ENCODE assay signal across 8 cellular contexts in the genomic region with DNA sequence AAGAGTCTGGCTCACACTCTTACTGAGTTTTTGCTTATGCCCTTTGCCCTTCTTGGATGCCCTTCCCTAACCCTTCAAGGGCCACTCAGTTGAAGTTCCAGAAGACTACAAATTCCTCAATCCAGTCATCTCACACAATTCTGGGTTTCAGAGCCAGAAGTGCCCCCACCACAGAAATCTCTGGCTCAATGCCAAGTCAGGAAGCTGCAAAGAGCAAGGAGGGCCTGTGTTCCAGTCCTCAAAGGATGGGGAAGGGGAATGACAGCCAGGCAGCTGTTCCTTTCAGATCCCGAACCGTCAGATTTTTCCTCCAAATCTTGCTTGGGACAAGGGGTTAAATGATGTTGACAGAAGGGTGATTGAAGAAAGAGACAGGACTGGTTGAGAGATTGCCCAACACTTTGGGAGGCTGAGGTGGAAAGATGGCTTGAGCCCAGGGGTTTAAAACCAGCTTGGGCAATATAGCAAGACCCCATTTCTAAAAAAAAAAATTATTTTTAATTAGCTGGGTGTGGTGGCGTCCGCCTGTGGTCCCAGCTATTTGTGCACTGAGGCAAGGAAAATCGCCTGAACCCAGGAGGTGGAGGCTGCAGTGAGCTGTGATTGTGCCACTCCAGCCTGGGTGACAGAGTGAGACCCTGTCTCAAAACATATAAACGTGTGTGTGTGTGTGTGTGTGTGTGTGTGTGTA. TPM values are rescaled to one million over a fixed set of nuclear protein-coding genes. Genes with fewer than 3 reads are reported as not detected.
DNase-seq lines count a peak whose midpoint lies in the region; ATAC-seq and TF ChIP-seq lines count a peak whose summit lies in the region.

No MANE protein-coding gene starts in this region.

- H3K4me2 ChIP-seq in MM.1S (ENCODE audit: low read depth, low read length): peak overlapping the region; percentile 100; the same call in 1 of the 2 replicates

- H3K9me3 ChIP-seq in MM.1S (replicated peaks; ENCODE audit: insufficient read depth, low read length) (no peaks in the 10 kb centered on the region), prostate gland (no peaks in the 10 kb centered on the region)

- no peaks in the 10 kb centered on the region for H4K20me1 ChIP-seq in MM.1S (ENCODE audit: insufficient read depth, low read length)

- H3K4me1 ChIP-seq in MM.1S (ENCODE audit: low read length) (peaks cover 16% of the 10 kb centered on the region), prostate gland (replicated peaks) (peaks cover 6% of the 10 kb centered on the region)

- H3K9me3 Mint-ChIP-seq in progenitor cell of endocrine pancreas (ENCODE audit: low read depth): no peaks in the 10 kb centered on the region

- peak overlapping the region; percentile 97 for H2AFZ ChIP-seq in MM.1S (ENCODE audit: low read length)

- TF ChIP-seq CTCF in MM.1S (IDR thresholded peaks at IDR 0.05; ENCODE audit: low read length) (no peak), dorsolateral prefrontal cortex (IDR thresholded peaks at IDR 0.05 in 54 of 56, conservative IDR thresholded peaks at IDR 0.05 in 2 of 56; ENCODE audit: low read depth in 1 of 56, partially characterized antibody in 56 of 56) (no peak), progenitor cell of endocrine pancreas (IDR thresholded peaks at IDR 0.05; ENCODE audit: unreplicated experiment) (no peak), prostate gland (IDR thresholded peaks at IDR 0.05) (no peak)

- H3K27me3 ChIP-seq in MM.1S (replicated peaks; ENCODE audit: insufficient read depth, low read length) (no peaks in the 10 kb centered on the region), dorsolateral prefrontal cortex (no peaks in the 10 kb centered on the region), prostate gland (replicated peaks; ENCODE audit: insufficient read depth) (no peaks in the 10 kb centered on the region)

- intact Hi-C loops in dorsolateral prefrontal cortex (cut with DNase I): no loop called here
- intact Hi-C loops in prostate gland (cut with DNase I): no loop called here
- intact Hi-C loops in left ventricle myocardium superior (cut with micrococcal nuclease): no loop called here

- TF ChIP-seq POLR2A in prostate gland (IDR thresholded peaks at IDR 0.05): no peak

- H3K79me2 ChIP-seq in MM.1S (ENCODE audit: low read length): no peaks in the 10 kb centered on the region; the same call in 1 of the 2 replicates

- no peak overlapping the region; the same call in 1 of the 2 replicates for H3K9ac ChIP-seq in MM.1S (ENCODE audit: low read length)

- no peaks in the 10 kb centered on the region for H3F3A ChIP-seq in MM.1S (ENCODE audit: insufficient read depth, low read length)

- peaks cover 19% of the 10 kb centered on the region for H3K27me3 Mint-ChIP-seq in progenitor cell of endocrine pancreas

- 64% methylated on average over 6 of the region's 6 CpGs for WGBS in prostate gland

- H3K4me1 Mint-ChIP-seq in progenitor cell of endocrine pancreas (ENCODE audit: low read depth): peaks cover 9% of the 10 kb centered on the region

- H3K4me3 Mint-ChIP-seq in progenitor cell of endocrine pancreas (ENCODE audit: low read depth): peak overlapping the region; percentile 73

- peak overlapping the region; percentile 84 for H3K27ac Mint-ChIP-seq in progenitor cell of endocrine pancreas

- H3K36me3 ChIP-seq in MM.1S (replicated peaks; ENCODE audit: insufficient read depth, low read length) (no peaks in the 10 kb centered on the region), prostate gland (no peaks in the 10 kb centered on the region)

- DNase-seq in GM03348 (ENCODE audit: low spot score) (peak; percentile 3), MM.1S (no peak), dorsolateral prefrontal cortex (no peak), progenitor cell of endocrine pancreas (ENCODE audit: low spot score, unreplicated experiment) (no peak), prostate gland (ENCODE audit: low spot score) (no peak), NCI-H2196 treated with DMSO at 0.1 percent for 48 hours (lab: John Stamatoyannopoulos, UW; ENCODE audit: unreplicated experiment) (no peak), left ventricle myocardium superior (no peak)

- ATAC-seq in HG02571 (IDR thresholded peaks at IDR 0.05; ENCODE audit: unreplicated experiment) (no peak), left ventricle myocardium superior (no peak)

- H3K4me3 ChIP-seq in MM.1S (ENCODE audit: low read length) (peak overlapping the region; percentile 69), dorsolateral prefrontal cortex (peak overlapping the region in 41 of 59 donors; percentile 20 to 80 (median 65)), prostate gland (no peak overlapping the region)

- H3K27ac ChIP-seq in MM.1S (ENCODE audit: low read length) (no peak overlapping the region), dorsolateral prefrontal cortex (peak overlapping the region in 40 of 59 donors; percentile 20 to 84 (median 58)), prostate gland (no peak overlapping the region)

- H3K9me2 ChIP-seq in MM.1S (replicated peaks; ENCODE audit: insufficient read depth, low read length): no peaks in the 10 kb centered on the region

- peaks cover 3% of the 10 kb centered on the region for H3K36me3 Mint-ChIP-seq in progenitor cell of endocrine pancreas (ENCODE audit: insufficient read depth)

RNA-seq across cellular contexts. Expression of gene HPDL, which starts 0.7 kb away (rescaled TPM):
- 1 to 10 TPM in 60 of 120 experiments, under 1 TPM in 47, not detected in 13; 0.32 to 2.9 (median 1.1) TPM for total RNA-seq in dorsolateral prefrontal cortex
- 2.4 and 3.6 TPM in 2 replicates for total RNA-seq in progenitor cell of endocrine pancreas
- total RNA-seq in prostate gland: 1 to 10 TPM in 1 of 2 donors, under 1 TPM in 1; 0.41 to 1.5 TPM
- total RNA-seq in left ventricle myocardium superior: not detected

RNA-seq across cellular contexts. Expression of gene TOE1, which starts 14.0 kb away (rescaled TPM):
- 10 to 100 TPM in 8 of 120 experiments, 1 to 10 TPM in 112; 3.3 to 10.9 (median 7.1) TPM for total RNA-seq in dorsolateral prefrontal cortex
- total RNA-seq in progenitor cell of endocrine pancreas: 11.7 and 12.3 TPM in 2 replicates
- 10 to 100 TPM; 14.8 to 15.7 TPM for total RNA-seq in prostate gland
- total RNA-seq in left ventricle myocardium superior: 3.5 TPM

RNA-seq across cellular contexts. Expression of gene MUTYH, which starts 14.3 kb away (rescaled TPM):
- 10 to 100 TPM; 18.4 to 56.7 (median 33.5) TPM for total RNA-seq in dorsolateral prefrontal cortex
- total RNA-seq in progenitor cell of endocrine pancreas: 52.3 and 59.3 TPM in 2 replicates
- 10 to 100 TPM; 20.1 to 27.4 TPM for total RNA-seq in prostate gland
- 7.7 TPM for total RNA-seq in left ventricle myocardium superior

Comparison
In these comparisons a context has a peak if more than half of its experiments do, and no peak if none do; other contexts are left out.
1. H3K27ac ChIP-seq: peak in dorsolateral prefrontal cortex (40 of 59); none in MM.1S (single experiment) and prostate gland (0 of 2).
2. H3K4me3 ChIP-seq: peak in MM.1S (single experiment) and dorsolateral prefrontal cortex (41 of 59); none in prostate gland (0 of 2).